In the genomic region with DNA sequence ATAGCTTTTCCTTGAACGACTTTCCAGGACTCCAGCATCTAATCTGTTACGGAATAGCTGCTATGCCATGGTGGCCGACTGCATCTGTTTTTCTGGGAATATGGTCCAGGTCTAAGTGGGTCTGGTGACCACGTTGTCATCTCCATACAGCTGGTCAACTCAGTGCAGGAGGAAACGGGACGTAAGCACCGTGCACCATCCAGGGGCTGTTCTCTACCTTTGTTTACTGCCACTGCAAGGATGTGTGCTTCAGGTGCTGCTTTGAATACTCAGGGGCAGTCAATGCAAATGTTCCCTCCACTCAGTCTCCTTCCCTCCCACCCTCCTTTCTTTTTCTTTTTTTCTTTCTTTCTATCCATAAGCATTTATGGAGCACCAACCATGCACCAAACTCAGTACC, we compare ENCODE assay signal across 17 cellular contexts.
DNase-seq lines count a peak whose midpoint lies in the region; ATAC-seq, FAIRE-seq and TF ChIP-seq lines count a peak whose summit lies in the region.
"Had no signal": no experiment of that assay in that cellular context is flagged by ENCODE, and none has a peak within 500 bp of the region (broad histone marks: within the 10 kb centered on the region; RNA-seq: fewer than 3 reads in every experiment).

No MANE protein-coding gene starts in this region.

- ATAC-seq in activated naive CD4-positive, alpha-beta T cell treated with anti-CD3 and anti-CD28 coated beads, Interleukin-2, amount 50 U/mL, for 72 hours: no peak
- no peak for ATAC-seq in HG02840 (IDR thresholded peaks at IDR 0.05; ENCODE audit: low FRiP score, unreplicated experiment)

- H3K27ac ChIP-seq in esophagus muscularis mucosa (replicated peaks in 1 of 4): no peak overlapping the region

- FAIRE-seq in HTR-8/SVneo (lab: Jason Lieb, UNC): peak; percentile 46
- FAIRE-seq: GM12892, H1 had no signal

- H3K4me3 ChIP-seq in esophagus muscularis mucosa: no peak overlapping the region

- no peak for TF ChIP-seq POLR2A in esophagus muscularis mucosa (IDR thresholded peaks at IDR 0.05; ENCODE audit: low read depth)

- DNase-seq in activated naive CD4-positive, alpha-beta T cell treated with anti-CD3 and anti-CD28 coated beads, Interleukin-2, amount 50 U/mL, for 72 hours (ENCODE audit: low spot score in 2 of 2): no peak
- no peak for DNase-seq in activated naive CD4-positive, alpha-beta T cell treated with anti-CD3 and anti-CD28 coated beads, Interleukin-2, amount 50 U/mL, for 16 hours
- DNase-seq in HTR-8/SVneo (ENCODE audit: insufficient read length, low spot score): no peak
- peak; percentile 66 for DNase-seq in esophagus muscularis mucosa (ENCODE audit: extremely low spot score)
- DNase-seq in amygdala (lab: John Stamatoyannopoulos, UW): no peak
- DNase-seq: C1 segment of cervical spinal cord; Calu3; CD4-positive, alpha-beta memory T cell; COR-L47; DMS53; DMS79 treated with DMSO at 0.1 percent for 48 hours; GF-D8; H7; HCEC 1CT had no signal

- no peaks in the 10 kb centered on the region for H3K36me3 ChIP-seq in esophagus muscularis mucosa

- H3K9me3 ChIP-seq in esophagus muscularis mucosa: no peaks in the 10 kb centered on the region

- H3K27ac Mint-ChIP-seq in activated naive CD4-positive, alpha-beta T cell treated with anti-CD3 and anti-CD28 coated beads, Interleukin-2, amount 50 U/mL, for 72 hours: peak overlapping the region; percentile 4 to 52
- H3K27ac Mint-ChIP-seq: CD4-positive, alpha-beta memory T cell had no signal

- H3K27me3 ChIP-seq in esophagus muscularis mucosa: no peaks in the 10 kb centered on the region

- H3K4me1 ChIP-seq in esophagus muscularis mucosa: no peaks in the 10 kb centered on the region

- TF ChIP-seq EP300 in esophagus muscularis mucosa (IDR thresholded peaks at IDR 0.05): no peak

- H3K9me3 Mint-ChIP-seq in activated naive CD4-positive, alpha-beta T cell treated with anti-CD3 and anti-CD28 coated beads, Interleukin-2, amount 50 U/mL, for 72 hours: no peaks in the 10 kb centered on the region
- H3K9me3 Mint-ChIP-seq: CD4-positive, alpha-beta memory T cell had no signal

- no peak for TF ChIP-seq CTCF in esophagus muscularis mucosa (IDR thresholded peaks at IDR 0.05)

- intact Hi-C loops in esophagus muscularis mucosa (cut with DNase I): no loop called here

- no peaks in the 10 kb centered on the region for H3K36me3 Mint-ChIP-seq in activated naive CD4-positive, alpha-beta T cell treated with anti-CD3 and anti-CD28 coated beads, Interleukin-2, amount 50 U/mL, for 72 hours
- H3K36me3 Mint-ChIP-seq: CD4-positive, alpha-beta memory T cell had no signal

- 87% methylated on average over 7 of the region's 7 CpGs for WGBS in esophagus muscularis mucosa
